ENCODE assay signal across 1 cellular context in the genomic region with DNA sequence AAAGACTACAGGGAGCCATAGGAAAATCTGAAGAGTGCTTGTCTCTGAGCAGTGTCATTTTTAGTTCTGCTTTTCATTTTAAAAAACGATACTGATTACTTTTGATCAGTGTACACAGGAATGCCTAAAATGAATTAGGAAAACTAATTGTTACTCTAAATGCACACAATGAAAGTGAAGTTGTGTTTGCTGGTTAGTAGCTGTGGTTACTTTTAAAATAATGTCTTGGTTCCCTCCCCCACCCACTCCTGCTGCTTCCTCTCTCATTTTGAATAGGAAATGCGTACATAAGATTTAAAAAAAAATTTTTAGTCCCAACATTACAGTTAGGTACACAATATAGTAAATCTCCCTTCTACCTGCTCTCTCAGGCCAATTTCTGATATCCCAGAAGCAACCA.
TF ChIP-seq lines count a peak whose summit lies in the region.

No MANE protein-coding gene starts in this region.

TF ChIP-seq in GM12878, 131 proteins besides CTCF, POLR2A, EP300 and RAD21 (continued from another document):
- TF ChIP-seq IKZF1 (conservative IDR thresholded peaks at IDR 0.05) (peak; percentile 25; the same call in 1 of the 2 replicates), JUNB (IDR thresholded peaks at IDR 0.05) (peak; percentile 73)
